In the genomic region with DNA sequence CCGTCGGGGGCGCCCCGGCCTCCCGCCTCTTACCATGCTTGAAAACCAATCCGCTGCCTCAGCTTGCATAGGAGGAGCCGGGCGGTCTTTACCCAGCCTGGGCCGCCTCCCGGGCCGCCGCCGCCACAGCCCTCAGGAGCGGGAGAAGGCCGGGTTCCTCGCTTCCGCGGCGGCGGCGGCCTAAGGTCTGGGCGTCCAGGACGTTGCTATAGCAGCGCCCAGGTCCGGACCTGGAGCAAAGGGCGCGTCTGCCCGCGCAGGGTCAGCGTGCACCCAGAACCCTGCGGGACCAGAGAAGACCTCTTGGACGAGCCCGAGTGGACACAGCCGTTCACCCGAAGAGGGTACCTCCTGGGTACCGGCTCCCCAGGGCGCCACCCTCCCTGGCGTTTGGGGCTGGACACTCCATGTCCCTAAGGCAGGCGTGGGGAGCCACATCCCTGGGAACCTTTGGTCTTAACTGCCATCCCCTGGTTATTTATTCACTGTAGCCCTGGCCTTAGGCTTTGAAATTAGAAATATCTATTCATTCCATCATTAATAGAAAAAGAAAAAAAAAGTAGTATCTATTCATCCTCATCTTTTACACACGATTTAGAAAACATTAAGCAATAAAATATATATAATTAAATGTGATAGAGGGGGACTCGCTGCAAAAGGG, we compare ENCODE assay signal across 9 cellular contexts. TPM values are rescaled to one million over a fixed set of nuclear protein-coding genes. Genes with fewer than 3 reads are reported as not detected.
A peak's percentile ranks its signal among the peaks of the same experiment; 100 is the strongest.
DNase-seq lines count a peak whose midpoint lies in the region; ATAC-seq, FAIRE-seq and TF ChIP-seq lines count a peak whose summit lies in the region.
"Had no signal": no experiment of that assay in that cellular context is flagged by ENCODE, and none has a peak within 500 bp of the region (broad histone marks: within the 10 kb centered on the region; RNA-seq: fewer than 3 reads in every experiment).

No MANE protein-coding gene starts in this region.

- no peak for DNase-seq in natural killer cell treated with Interleukin-12 subunit alpha and Interleukin-12 subunit beta and Interleukin-15 and Interleukin-18, amount 100 ng/mL, for 72 hours (ENCODE audit: low spot score)
- DNase-seq in natural killer cell (no peak), mesothelial cell of epicardium (ENCODE audit: low spot score in 2 of 2, unreplicated experiment in 2 of 2) (peak in 1 of 2 experiments; percentile 48), GM19240 (ENCODE audit: insufficient read length, low spot score) (no peak), OCI-LY7 (ENCODE audit: low spot score) (no peak), SW480 (ENCODE audit: low spot score) (no peak)
- DNase-seq: naive B cell had no signal

- H3K4me2 ChIP-seq in OCI-LY7 (ENCODE audit: low read length): no peak overlapping the region

- H3K9me3 ChIP-seq in OCI-LY7 (ENCODE audit: low read length): no peaks in the 10 kb centered on the region

- POLR2A ChIA-PET in OCI-LY7 (lab: Charles Lee): no interaction called here

- intact Hi-C loops in natural killer cell (cut with micrococcal nuclease): no loop called here
- intact Hi-C loops in OCI-LY7 (cut with micrococcal nuclease; ENCODE audit: unreplicated experiment): no loop called here

- H2AFZ ChIP-seq in OCI-LY7 (ENCODE audit: low read length): no peak overlapping the region

- peak; percentile 48 for FAIRE-seq in endometrium (lab: Jason Lieb, UNC)

- H3K27ac ChIP-seq in OCI-LY7 (ENCODE audit: low read depth, low read length, poor library complexity, severe bottlenecking): no peak overlapping the region

- H3K9me2 ChIP-seq in OCI-LY7 (ENCODE audit: insufficient read depth, low read length): no peaks in the 10 kb centered on the region

- no peaks in the 10 kb centered on the region for H3K36me3 Mint-ChIP-seq in natural killer cell treated with Interleukin-12 subunit alpha and Interleukin-12 subunit beta and Interleukin-15 and Interleukin-18, amount 100 ng/mL, for 72 hours
- H3K36me3 Mint-ChIP-seq in natural killer cell: no peaks in the 10 kb centered on the region
- H3K36me3 Mint-ChIP-seq in mesothelial cell of epicardium: peaks cover 22% of the 10 kb centered on the region
- H3K36me3 Mint-ChIP-seq: naive B cell had no signal

- no peaks in the 10 kb centered on the region for H3K79me2 ChIP-seq in OCI-LY7 (ENCODE audit: insufficient read depth, low read depth, low read length)

- H3K4me1 Mint-ChIP-seq in natural killer cell treated with Interleukin-12 subunit alpha and Interleukin-12 subunit beta and Interleukin-15 and Interleukin-18, amount 100 ng/mL, for 72 hours (ENCODE audit: low read depth in 2 of 2): peaks cover 4 to 6% of the 10 kb centered on the region in 2 donors
- H3K4me1 Mint-ChIP-seq in natural killer cell (peaks cover 4 to 5% of the 10 kb centered on the region in 2 donors), mesothelial cell of epicardium (peaks cover 29% of the 10 kb centered on the region)

- CTCF ChIA-PET in OCI-LY7 (lab: Charles Lee; ENCODE audit: unreplicated experiment): no interaction called here

- peak; percentile 43 to 53 for ATAC-seq in natural killer cell treated with Interleukin-12 subunit alpha and Interleukin-12 subunit beta and Interleukin-15 and Interleukin-18, amount 100 ng/mL, for 72 hours
- ATAC-seq in natural killer cell (no peak), GM21825 (IDR thresholded peaks at IDR 0.05; ENCODE audit: unreplicated experiment) (no peak)

- no peak overlapping the region for H3K4me3 Mint-ChIP-seq in natural killer cell treated with Interleukin-12 subunit alpha and Interleukin-12 subunit beta and Interleukin-15 and Interleukin-18, amount 100 ng/mL, for 72 hours
- H3K4me3 Mint-ChIP-seq in natural killer cell (no peak overlapping the region), mesothelial cell of epicardium (peak overlapping the region; percentile 44)

- no peaks in the 10 kb centered on the region for H3K4me1 ChIP-seq in OCI-LY7 (ENCODE audit: insufficient read depth, low read length, poor library complexity, severe bottlenecking)

- TF ChIP-seq CTCF in natural killer cell (IDR thresholded peaks at IDR 0.05): no peak
- no peak for TF ChIP-seq CTCF in mesothelial cell of epicardium (IDR thresholded peaks at IDR 0.05; ENCODE audit: unreplicated experiment)
- no peak for TF ChIP-seq CTCF in OCI-LY7 (conservative IDR thresholded peaks at IDR 0.05; ENCODE audit: low read length)

- H3K36me3 ChIP-seq in OCI-LY7 (ENCODE audit: insufficient read depth, low read length): no peaks in the 10 kb centered on the region

- H3K9me3 Mint-ChIP-seq in natural killer cell treated with Interleukin-12 subunit alpha and Interleukin-12 subunit beta and Interleukin-15 and Interleukin-18, amount 100 ng/mL, for 72 hours: no peaks in the 10 kb centered on the region
- H3K9me3 Mint-ChIP-seq in natural killer cell (no peaks in the 10 kb centered on the region), mesothelial cell of epicardium (no peaks in the 10 kb centered on the region)
- H3K9me3 Mint-ChIP-seq: naive B cell had no signal

- no peak overlapping the region for H3K4me3 ChIP-seq in OCI-LY7 (ENCODE audit: low read depth, low read length, poor library complexity, severe bottlenecking)

- H4K20me1 ChIP-seq in OCI-LY7 (ENCODE audit: insufficient read depth, low read length): no peaks in the 10 kb centered on the region

- no TSS peak for BruUV-seq in OCI-LY7 (replicated peaks; lab: Mats Ljungman, UMichigan)

- no peak overlapping the region for H3K27ac Mint-ChIP-seq in natural killer cell treated with Interleukin-12 subunit alpha and Interleukin-12 subunit beta and Interleukin-15 and Interleukin-18, amount 100 ng/mL, for 72 hours
- H3K27ac Mint-ChIP-seq in natural killer cell (no peak overlapping the region), mesothelial cell of epicardium (no peak overlapping the region)
- H3K27ac Mint-ChIP-seq: naive B cell had no signal

- peaks cover 23 to 36% of the 10 kb centered on the region in 2 donors for H3K27me3 Mint-ChIP-seq in natural killer cell treated with Interleukin-12 subunit alpha and Interleukin-12 subunit beta and Interleukin-15 and Interleukin-18, amount 100 ng/mL, for 72 hours
- H3K27me3 Mint-ChIP-seq in natural killer cell (ENCODE audit: low read depth in 2 of 2) (peaks cover 23 to 40% of the 10 kb centered on the region in 2 donors), mesothelial cell of epicardium (ENCODE audit: low read depth) (no peaks in the 10 kb centered on the region)

RNA-seq across cellular contexts. Expression of gene DZIP1, which starts 2.4 kb away (rescaled TPM):
- not detected for total RNA-seq in natural killer cell treated with Interleukin-12 subunit alpha and Interleukin-12 subunit beta and Interleukin-15 and Interleukin-18, amount 100 ng/mL, for 72 hours
- total RNA-seq in natural killer cell: not detected
- 57.6 to 62.8 TPM (median 62.7 TPM) in 3 replicates for total RNA-seq in mesothelial cell of epicardium
- total RNA-seq in OCI-LY7 (2014; rRNA removed; shearing (Covaris generic)): not detected in 2 replicates
- total RNA-seq in OCI-LY7 (2022): not detected in 2 replicates

RNA-seq across cellular contexts. Expression of gene DNAJC3, which starts 34.8 kb away (rescaled TPM):
- 10 to 100 TPM; 35.0 to 55.3 TPM for total RNA-seq in natural killer cell treated with Interleukin-12 subunit alpha and Interleukin-12 subunit beta and Interleukin-15 and Interleukin-18, amount 100 ng/mL, for 72 hours
- 10 to 100 TPM; 26.5 to 38.1 (median 29.0) TPM for total RNA-seq in natural killer cell
- 21.7 to 22.9 TPM (median 22.6 TPM) in 3 replicates for total RNA-seq in mesothelial cell of epicardium
- 5.0 and 5.4 TPM in 2 replicates for total RNA-seq in OCI-LY7 (2014; rRNA removed; shearing (Covaris generic))
- total RNA-seq in OCI-LY7 (2022): 10.0 and 11.1 TPM in 2 replicates

Comparison
In these comparisons a context has a peak if more than half of its experiments do, and no peak if none do; other contexts are left out.
1. ATAC-seq: peak in natural killer cell treated with Interleukin-12 subunit alpha and Interleukin-12 subunit beta and Interleukin-15 and Interleukin-18, amount 100 ng/mL, for 72 hours (2 of 2); none in natural killer cell (0 of 3) and GM21825 (single experiment).
2. RNA of gene DZIP1, which starts 2.4 kb away (total RNA-seq): 57.6 to 62.8 TPM in mesothelial cell of epicardium; not detected in OCI-LY7, not detected in natural killer cell treated with Interleukin-12 subunit alpha and Interleukin-12 subunit beta and Interleukin-15 and Interleukin-18, amount 100 ng/mL, for 72 hours and not detected in natural killer cell; every median in the first group is over 10 times any median in the second.